Comparison of ENCODE assay signal across 19 cellular contexts in genomic region chr4:153399358-153399757, GRCh38. TPM values are rescaled to one million over a fixed set of nuclear protein-coding genes. Genes with fewer than 3 reads are reported as not detected.
"Had no signal": no experiment of that assay in that cellular context is flagged by ENCODE, and none has a peak within 500 bp of the region (broad histone marks: within the 10 kb centered on the region; RNA-seq: fewer than 3 reads in every experiment).

No MANE protein-coding gene starts in this region.

- DNase-seq: activated CD4-positive, alpha-beta T cell treated with anti-CD3 and anti-CD28 coated beads, Interleukin-2, amount 50 U/mL, for 48 hours; activated CD8-positive, alpha-beta memory T cell treated with anti-CD3 and anti-CD28 coated beads, Interleukin-2, amount 50 U/mL, for 48 hours; activated naive CD4-positive, alpha-beta T cell; activated T-cell treated with anti-CD3 and anti-CD28 coated beads, Interleukin-2, amount 50 U/mL, for 4 hours; cerebellar nuclear complex; head of caudate nucleus; left cardiac atrium; naive B cell; stimulated activated CD4-positive, alpha-beta T cell treated with anti-CD3 and anti-CD28 coated beads, Interleukin-2, amount 100 ng/mL, for 24 hours; stomach; T-helper 1 cell had no signal

- H3K9me3 Mint-ChIP-seq: activated T-cell treated with anti-CD3 and anti-CD28 coated beads, Interleukin-2, amount 50 U/mL, for 4 hours; activated T-helper 2 cell treated with anti-CD3 and anti-CD28 coated beads, Interferon-gamma antibody, Interleukin-2, Interleukin-4, amounts not matched to agents 10 μg/mL and 5 μg/mL and 100 μg/mL, durations not matched to agents 14 hours and 24 hours and 36 hours; naive B cell; stimulated activated effector memory CD8-positive, alpha-beta T cell treated with anti-CD3 and anti-CD28 coated beads, Interleukin-12 subunit alpha, Interleukin-12 subunit beta, amount 100 ng/mL, for 72 hours; type B pancreatic cell had no signal

- H3K4me3 ChIP-seq: coronary artery, esophagus muscularis mucosa, gastroesophageal sphincter, stomach had no signal

- H3K4me1 ChIP-seq: esophagus muscularis mucosa, gastroesophageal sphincter, stomach had no signal

- H3K27me3 Mint-ChIP-seq: naive B cell, type B pancreatic cell had no signal

- H3K27ac ChIP-seq: coronary artery, esophagus muscularis mucosa, gastroesophageal sphincter, stomach had no signal

- H3K27me3 ChIP-seq: esophagus muscularis mucosa, gastroesophageal sphincter, stomach had no signal

- H3K36me3 ChIP-seq: esophagus muscularis mucosa, gastroesophageal sphincter, stomach had no signal

- H3K9me3 ChIP-seq: esophagus muscularis mucosa, gastroesophageal sphincter, stomach had no signal

- H3K4me3 Mint-ChIP-seq: activated T-cell treated with anti-CD3 and anti-CD28 coated beads, Interleukin-2, amount 50 U/mL, for 4 hours; stimulated activated effector memory CD8-positive, alpha-beta T cell treated with anti-CD3 and anti-CD28 coated beads, Interleukin-12 subunit alpha, Interleukin-12 subunit beta, amount 100 ng/mL, for 72 hours; type B pancreatic cell had no signal

- H3K36me3 Mint-ChIP-seq: stimulated activated effector memory CD8-positive, alpha-beta T cell treated with anti-CD3 and anti-CD28 coated beads, Interleukin-12 subunit alpha, Interleukin-12 subunit beta, amount 100 ng/mL, for 72 hours had no signal

- H3K4me1 Mint-ChIP-seq: stimulated activated effector memory CD8-positive, alpha-beta T cell treated with anti-CD3 and anti-CD28 coated beads, Interleukin-12 subunit alpha, Interleukin-12 subunit beta, amount 100 ng/mL, for 72 hours had no signal

- H3K27ac Mint-ChIP-seq: activated T-helper 2 cell treated with anti-CD3 and anti-CD28 coated beads, Interferon-gamma antibody, Interleukin-2, Interleukin-4, amounts not matched to agents 10 μg/mL and 5 μg/mL and 100 μg/mL, durations not matched to agents 14 hours and 24 hours and 36 hours; stimulated activated effector memory CD8-positive, alpha-beta T cell treated with anti-CD3 and anti-CD28 coated beads, Interleukin-12 subunit alpha, Interleukin-12 subunit beta, amount 100 ng/mL, for 72 hours; type B pancreatic cell had no signal

- ATAC-seq: gastroesophageal sphincter; left cardiac atrium; sciatic nerve; stimulated activated effector memory CD8-positive, alpha-beta T cell treated with anti-CD3 and anti-CD28 coated beads, Interleukin-12 subunit alpha, Interleukin-12 subunit beta, amount 100 ng/mL, for 72 hours had no signal

RNA-seq across cellular contexts. Expression of gene MND1, which starts 54.9 kb away (rescaled TPM):
- total RNA-seq: mesenteric fat pad, sciatic nerve had no signal
